In the genomic region with DNA sequence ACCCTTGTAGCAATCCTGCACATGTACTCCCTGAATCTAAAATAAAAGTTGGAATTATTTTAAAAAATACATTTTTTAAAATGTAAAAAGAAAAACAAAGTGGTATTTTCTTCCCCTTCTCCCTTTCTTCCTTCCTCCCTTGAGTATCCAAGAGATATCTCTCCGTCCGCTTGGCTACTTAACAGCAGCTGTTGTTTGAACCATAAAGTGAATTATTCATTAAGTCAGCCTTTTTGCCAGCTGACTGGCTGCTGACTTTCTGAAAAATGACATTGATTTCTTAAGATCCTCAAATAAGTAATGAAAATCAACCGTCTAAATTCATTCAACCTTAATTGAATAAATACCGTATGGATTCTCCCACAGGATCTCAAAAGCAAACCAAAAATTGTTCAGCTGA, we compare ENCODE assay signal across 20 cellular contexts.
DNase-seq lines count a peak whose midpoint lies in the region; ATAC-seq, FAIRE-seq and TF ChIP-seq lines count a peak whose summit lies in the region.
"Had no signal": no experiment of that assay in that cellular context is flagged by ENCODE, and none has a peak within 500 bp of the region (broad histone marks: within the 10 kb centered on the region; RNA-seq: fewer than 3 reads in every experiment).

No MANE protein-coding gene starts in this region.

- H3K9ac ChIP-seq in kidney (ENCODE audit: low read length in 2 of 2): no peak overlapping the region

- H3K36me3 ChIP-seq in heart left ventricle (no peaks in the 10 kb centered on the region), kidney (ENCODE audit: control insufficient read depth in 1 of 2, insufficient read depth in 2 of 2, low read length in 2 of 2) (no peaks in the 10 kb centered on the region), gastrocnemius medialis (no peaks in the 10 kb centered on the region)

- H3K9me3 ChIP-seq in heart left ventricle (peaks cover 0 to 5% (median 0%) of the 10 kb centered on the region in 12 donors), right cardiac atrium (ENCODE audit: control insufficient read depth, low read length) (no peaks in the 10 kb centered on the region), kidney (ENCODE audit: control insufficient read depth in 1 of 2, low read length in 2 of 2) (no peaks in the 10 kb centered on the region), gastrocnemius medialis (no peaks in the 10 kb centered on the region)

- TF ChIP-seq CTCF in heart left ventricle (IDR thresholded peaks at IDR 0.05) (no peak), kidney (IDR thresholded peaks at IDR 0.05; ENCODE audit: borderline replicate concordance, extremely low read depth, insufficient read depth) (no peak), gastrocnemius medialis (IDR thresholded peaks at IDR 0.05 in 4 of 5, conservative IDR thresholded peaks at IDR 0.05 in 1 of 5) (no peak)

- H3K4me1 ChIP-seq in heart left ventricle: peaks cover 0 to 42% (median 28%) of the 10 kb centered on the region in 12 donors
- H3K4me1 ChIP-seq in right cardiac atrium (ENCODE audit: control insufficient read depth, insufficient read depth, low read length): no peaks in the 10 kb centered on the region
- H3K4me1 ChIP-seq in kidney (ENCODE audit: control insufficient read depth in 1 of 2, insufficient read depth in 1 of 2, low read depth in 1 of 2, low read length in 2 of 2): peaks cover 3 to 9% of the 10 kb centered on the region in 2 donors
- peaks cover 6 to 17% of the 10 kb centered on the region in 2 donors for H3K4me1 ChIP-seq in gastrocnemius medialis

- in situ Hi-C loops in gastrocnemius medialis (cut with MboI; ENCODE audit: low sequenced_read_pairs in 4 of 4): no loop called here

- peak; percentile 30 for FAIRE-seq in kidney (lab: Jason Lieb, UNC)
- FAIRE-seq: A204.1, HepG2 had no signal

- intact Hi-C loops in heart left ventricle (cut with DNase I) (loop anchor here in 3 of 10 donors (10.0 kb wide), 2 partner anchors 53 to 127 kb away; no protein-coding TSS in a partner anchor), right cardiac atrium (cut with DNase I) (no loop called here), kidney (cut with DNase I) (no loop called here), gastrocnemius medialis (cut with DNase I; ENCODE audit: low total_unique reads) (no loop called here)

- TF ChIP-seq POLR2A in heart left ventricle (IDR thresholded peaks at IDR 0.05): no peak
- TF ChIP-seq POLR2A in gastrocnemius medialis (IDR thresholded peaks at IDR 0.05): no peak

- no peak overlapping the region for H3K4me3 ChIP-seq in heart left ventricle
- no peak overlapping the region for H3K4me3 ChIP-seq in right cardiac atrium (ENCODE audit: low read length)
- H3K4me3 ChIP-seq in kidney (ENCODE audit: low read length in 2 of 2): no peak overlapping the region
- no peak overlapping the region for H3K4me3 ChIP-seq in gastrocnemius medialis
- H3K4me3 ChIP-seq: PC-9 had no signal

- no peak for DNase-seq in heart left ventricle
- no peak for DNase-seq in right cardiac atrium
- DNase-seq in epithelial cell of prostate (ENCODE audit: low read depth, low spot score): no peak
- no peak for DNase-seq in kidney
- no peak for DNase-seq in gastrocnemius medialis
- DNase-seq in NCI-H2196 (lab: John Stamatoyannopoulos, UW; ENCODE audit: unreplicated experiment): no peak
- no peak for DNase-seq in NCI-H146 (lab: John Stamatoyannopoulos, UW)
- no peak for DNase-seq in GOT3 (lab: John Stamatoyannopoulos, UW)
- DNase-seq: CD4-positive, alpha-beta memory T cell; DMS153; GDM1; H9; KBM-7; MV-4-11; NCI-H187 treated with DMSO at 0.1 percent for 48 hours; NCI-H345; NCI-H526; PC-9 had no signal

- H3K27ac ChIP-seq in heart left ventricle (peak overlapping the region in 10 of 12 donors; percentile 3 to 64 (median 33)), right cardiac atrium (ENCODE audit: low read length) (no peak overlapping the region), epithelial cell of prostate (peak overlapping the region; percentile 40), kidney (ENCODE audit: low read depth in 2 of 2, low read length in 2 of 2) (no peak overlapping the region), gastrocnemius medialis (peak overlapping the region in 3 of 4 donors; percentile 7 to 21 (median 15))
- H3K27ac ChIP-seq: PC-9 had no signal

- H3K27me3 ChIP-seq in heart left ventricle (no peaks in the 10 kb centered on the region), right cardiac atrium (ENCODE audit: control insufficient read depth, insufficient read depth) (no peaks in the 10 kb centered on the region), gastrocnemius medialis (no peaks in the 10 kb centered on the region)

- ATAC-seq in heart left ventricle: peak in 1 of 4 donors; percentile 47
- ATAC-seq in right cardiac atrium: no peak
- no peak for ATAC-seq in gastrocnemius medialis
- ATAC-seq: HepG2 had no signal

- WGBS in heart left ventricle, 4 donors: 44 to 55% (median 51%) methylated on average over 4 of the region's 4 CpGs
- 38% methylated on average over 4 of the region's 4 CpGs for whole genome bisulfite sequencing in right cardiac atrium

Comparison
In these comparisons a context has a peak if more than half of its experiments do, and no peak if none do; other contexts are left out.
1. H3K27ac ChIP-seq: peak in heart left ventricle (10 of 12), epithelial cell of prostate (single experiment) and gastrocnemius medialis (3 of 4); none in right cardiac atrium (single experiment) and kidney (0 of 2).